In genomic region chr21:36207577-36208320, GRCh38 we compare ENCODE assay signal across 1 cellular context.
TF ChIP-seq lines count a peak whose summit lies in the region.

No MANE protein-coding gene starts in this region.

TF ChIP-seq in WTC11, 78 proteins besides CTCF, POLR2A, EP300 and RAD21 (continued from another document):
- TF ChIP-seq HMGXB4 (CRISPR knock-in tag; IDR thresholded peaks at IDR 0.05) (no peak), MAX (CRISPR knock-in tag; IDR thresholded peaks at IDR 0.05) (no peak), MLX (CRISPR knock-in tag; IDR thresholded peaks at IDR 0.05) (no peak), NFATC4 (CRISPR knock-in tag; IDR thresholded peaks at IDR 0.05) (no peak), ATF2 (CRISPR knock-in tag; IDR thresholded peaks at IDR 0.05; ENCODE audit: borderline replicate concordance, low read depth) (no peak), ATF1 (CRISPR knock-in tag; IDR thresholded peaks at IDR 0.05) (no peak), ELF4 (CRISPR knock-in tag; IDR thresholded peaks at IDR 0.05; ENCODE audit: low read depth) (no peak), FOXJ3 (CRISPR knock-in tag; IDR thresholded peaks at IDR 0.05; ENCODE audit: borderline replicate concordance) (no peak), ARID4B (CRISPR knock-in tag; IDR thresholded peaks at IDR 0.05; ENCODE audit: borderline replicate concordance) (no peak), SMAD4 (CRISPR knock-in tag; IDR thresholded peaks at IDR 0.05) (no peak), SP1 (CRISPR knock-in tag; conservative IDR thresholded peaks at IDR 0.05) (no peak), IRF2 (CRISPR knock-in tag; IDR thresholded peaks at IDR 0.05; ENCODE audit: borderline replicate concordance, low read depth) (no peak), ZNF671 (CRISPR knock-in tag; IDR thresholded peaks at IDR 0.05) (no peak)
